ENCODE assay signal across 9 cellular contexts in genomic region chr5:23820764-23821471, GRCh38.
DNase-seq lines count a peak whose midpoint lies in the region; ATAC-seq, FAIRE-seq and TF ChIP-seq lines count a peak whose summit lies in the region.
"Had no signal": no experiment of that assay in that cellular context is flagged by ENCODE, and none has a peak within 500 bp of the region (broad histone marks: within the 10 kb centered on the region; RNA-seq: fewer than 3 reads in every experiment).

No MANE protein-coding gene starts in this region.

- ATAC-seq in gastroesophageal sphincter (peak; percentile 59), GM18505 (IDR thresholded peaks at IDR 0.05; ENCODE audit: unreplicated experiment) (no peak)

- no peak overlapping the region for H3K4me3 ChIP-seq in AG04449 (ENCODE audit: low read depth, low read length)
- H3K4me3 ChIP-seq in gastroesophageal sphincter: no peak overlapping the region
- H3K4me3 ChIP-seq: skin epidermis had no signal

- no peak overlapping the region for H3K27ac ChIP-seq in gastroesophageal sphincter
- H3K27ac ChIP-seq: skin epidermis had no signal

- no peaks in the 10 kb centered on the region for H3K9me3 ChIP-seq in gastroesophageal sphincter

- no peak for TF ChIP-seq POLR2A in gastroesophageal sphincter (IDR thresholded peaks at IDR 0.05)
- TF ChIP-seq POLR2A in GM18505 (IDR thresholded peaks at IDR 0.05; ENCODE audit: borderline replicate concordance, extremely low read depth, insufficient read depth, insufficient read length): no peak

- no peak for TF ChIP-seq EP300 in gastroesophageal sphincter (IDR thresholded peaks at IDR 0.05)

- FAIRE-seq in RCC 7860 (lab: Jason Lieb, UNC): peak; percentile 71

- WGBS in gastroesophageal sphincter (ENCODE audit: low coverage in 1 of 2), 2 donors: 35 to 44% methylated on average over 5 of the region's 5 CpGs

- TF ChIP-seq CTCF in AG04449 (IDR thresholded peaks at IDR 0.05; ENCODE audit: insufficient read depth, low read length, missing control alignments): peak; percentile 16
- TF ChIP-seq CTCF in gastroesophageal sphincter (IDR thresholded peaks at IDR 0.05): peak in 2 of 4 experiments; percentile 23 to 45

- DNase-seq in AG04449 (ENCODE audit: low read depth, low spot score) (no peak), HS-5 (ENCODE audit: low read depth) (peak; percentile 84), RCC 7860 (ENCODE audit: low spot score) (peak; percentile 61)
- no peak for DNase-seq in activated CD4-positive, CD25-positive, alpha-beta regulatory T cell (lab: John Stamatoyannopoulos, UW)
- no peak for DNase-seq in stimulated activated CD4-positive, alpha-beta T cell treated with anti-CD3 and anti-CD28 coated beads, Interleukin-12 subunit alpha, Interleukin-12 subunit beta, amount 100 ng/mL, for 4 hours
- no peak for DNase-seq in stimulated activated CD4-positive, alpha-beta T cell treated with anti-CD3 and anti-CD28 coated beads, Interleukin-4, amount 100 ng/mL, for 24 hours

- H3K27me3 ChIP-seq in gastroesophageal sphincter: no peaks in the 10 kb centered on the region

- POLR2A ChIA-PET in AG04449 (lab: Yijun Ruan, JAX): no interaction called here

- CTCF ChIA-PET in AG04449 (lab: Yijun Ruan, JAX): no interaction called here

- no peaks in the 10 kb centered on the region for H3K36me3 ChIP-seq in gastroesophageal sphincter

- H3K4me1 ChIP-seq in gastroesophageal sphincter: no peaks in the 10 kb centered on the region

Comparison
In these comparisons a context has a peak if more than half of its experiments do, and no peak if none do; other contexts are left out.
1. DNase-seq: peak in HS-5 (single experiment) and RCC 7860 (single experiment); none in AG04449 (single experiment), activated CD4-positive, CD25-positive, alpha-beta regulatory T cell (0 of 4), stimulated activated CD4-positive, alpha-beta T cell treated with anti-CD3 and anti-CD28 coated beads, Interleukin-12 subunit alpha, Interleukin-12 subunit beta, amount 100 ng/mL, for 4 hours (single experiment) and stimulated activated CD4-positive, alpha-beta T cell treated with anti-CD3 and anti-CD28 coated beads, Interleukin-4, amount 100 ng/mL, for 24 hours (single experiment).